ENCODE assay signal across 8 cellular contexts in the genomic region with DNA sequence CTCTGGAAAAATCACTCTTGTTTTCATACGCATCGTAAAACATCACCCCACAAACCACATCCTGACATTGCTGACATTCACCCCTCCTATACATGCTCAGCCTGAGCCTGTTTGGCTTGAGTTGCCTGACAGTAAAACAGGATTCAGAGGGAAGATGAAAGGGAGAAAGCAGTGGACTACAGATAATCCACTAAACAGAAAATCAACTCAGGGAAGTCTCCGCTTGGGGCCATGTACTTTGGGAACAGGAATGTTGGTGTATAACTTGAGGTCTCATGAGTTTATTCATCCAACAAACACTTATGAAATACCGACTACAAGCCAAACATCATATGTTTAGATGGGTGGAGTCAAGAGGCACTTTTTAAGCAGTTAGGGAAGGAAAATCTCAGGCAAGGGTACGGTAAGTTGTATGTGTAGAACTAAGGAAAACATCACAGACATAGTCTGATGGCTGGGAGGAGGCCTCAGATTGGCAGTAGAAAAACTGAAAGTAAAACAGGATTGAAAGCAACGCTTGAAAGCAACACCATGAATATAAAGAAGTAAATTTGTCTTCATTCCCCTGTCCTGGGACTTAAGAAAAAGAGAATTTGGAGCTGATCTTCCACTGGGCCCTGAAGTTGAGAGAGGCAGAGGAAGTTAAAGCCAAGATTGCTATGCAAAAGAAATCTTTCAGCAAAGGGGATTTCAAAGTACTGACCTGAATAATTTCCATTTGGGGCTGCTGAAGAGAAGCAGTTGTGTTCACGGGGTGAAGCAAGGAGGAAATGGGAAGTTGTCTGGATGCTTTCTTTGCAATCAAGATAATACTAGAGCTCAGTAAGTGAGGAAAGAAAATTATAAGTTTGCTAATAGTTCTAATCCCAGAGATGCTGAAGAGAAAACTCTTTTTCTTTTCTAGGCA.
DNase-seq lines count a peak whose midpoint lies in the region; ATAC-seq and FAIRE-seq lines count a peak whose summit lies in the region.

No MANE protein-coding gene starts in this region.

- peak overlapping the region; percentile 30 to 68 for H3K27ac ChIP-seq in mucosa of rectum (ENCODE audit: low read depth in 2 of 2, low read length in 2 of 2)

- ATAC-seq in GM19025 (IDR thresholded peaks at IDR 0.05; ENCODE audit: low read depth, unreplicated experiment) (peak; percentile 76), HG03064 (IDR thresholded peaks at IDR 0.05; ENCODE audit: low read depth, unreplicated experiment) (peak; percentile 96)

- DNase-seq in T-helper 1 cell: peak; percentile 5 to 86 (median 18)
- peak; percentile 50 for DNase-seq in brain pericyte (ENCODE audit: low read depth, low spot score)
- peak; percentile 46 for DNase-seq in urothelium cell line (ENCODE audit: low spot score)
- no peak for DNase-seq in DMS53 (lab: John Stamatoyannopoulos, UW)
- DNase-seq in NCI-H526 (lab: John Stamatoyannopoulos, UW): no peak

- peak overlapping the region in 1 of 2 donors; percentile 12 for H3K9ac ChIP-seq in mucosa of rectum (ENCODE audit: low read depth in 1 of 2, low read length in 2 of 2)

- H3K36me3 ChIP-seq in mucosa of rectum (ENCODE audit: control insufficient read depth in 2 of 2, insufficient read depth in 2 of 2, low read length in 2 of 2): no peaks in the 10 kb centered on the region

- no peaks in the 10 kb centered on the region for H3K9me3 ChIP-seq in mucosa of rectum (ENCODE audit: control insufficient read depth in 2 of 2, low read length in 2 of 2)

- H3K4me3 ChIP-seq in mucosa of rectum (ENCODE audit: low read length in 2 of 2): peak overlapping the region in 1 of 2 donors; percentile 63

- H3K4me1 ChIP-seq in mucosa of rectum (ENCODE audit: control insufficient read depth in 2 of 2, insufficient read depth in 2 of 2, low read length in 2 of 2): peaks cover 0 to 2% of the 10 kb centered on the region in 2 donors

- no peaks in the 10 kb centered on the region for H3K27me3 ChIP-seq in mucosa of rectum (ENCODE audit: control insufficient read depth in 2 of 2, insufficient read depth in 2 of 2, low read length in 2 of 2)

- FAIRE-seq in urothelium cell line (lab: Jason Lieb, UNC): no peak

Comparison
In these comparisons a context has a peak if more than half of its experiments do, and no peak if none do; other contexts are left out.
1. DNase-seq: peak in T-helper 1 cell (5 of 5), brain pericyte (single experiment) and urothelium cell line (single experiment); none in DMS53 (single experiment) and NCI-H526 (0 of 2).